1 cellular context compared by ENCODE assay signal in the genomic region with DNA sequence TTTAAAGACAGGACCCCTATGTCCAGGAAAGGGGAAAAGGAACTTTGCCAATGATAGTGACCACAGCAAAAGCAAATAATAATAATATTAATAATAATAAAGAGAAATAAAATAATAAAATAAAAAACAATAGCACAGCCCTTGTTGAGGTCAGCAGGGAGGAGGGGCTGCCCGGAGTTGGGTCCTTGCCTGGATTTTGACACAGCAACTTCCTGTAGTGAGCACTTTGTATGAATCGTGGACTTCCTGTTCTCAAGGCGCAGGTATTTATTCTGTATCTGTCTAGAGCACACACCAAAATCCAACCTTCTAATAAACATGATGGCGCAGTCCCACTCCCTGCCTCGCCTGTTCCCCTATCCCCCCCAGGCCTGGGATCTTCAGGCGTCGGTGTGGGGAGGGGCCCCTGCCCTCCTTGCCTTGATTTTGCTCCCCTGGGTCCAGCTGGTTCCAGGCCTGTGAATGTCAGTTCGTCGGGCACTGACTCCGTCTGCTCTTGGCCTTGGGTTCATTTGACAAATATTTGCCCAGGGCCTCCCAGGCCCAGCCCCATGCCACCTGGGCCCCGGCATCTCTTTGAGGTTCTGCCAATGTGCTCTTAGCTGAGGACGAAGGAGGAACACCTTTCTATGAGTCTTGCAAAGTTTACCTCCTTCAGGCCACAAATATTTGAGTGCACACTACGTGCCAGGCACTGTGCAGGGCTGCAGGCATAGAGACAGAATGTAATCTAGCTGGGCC.
TF ChIP-seq lines count a peak whose summit lies in the region.

No MANE protein-coding gene starts in this region.

TF ChIP-seq in IMR-90, 13 proteins besides CTCF, POLR2A, EP300 and RAD21:
- no peak for TF ChIP-seq BHLHE40 (IDR thresholded peaks at IDR 0.05; ENCODE audit: low read depth, low read length)
- no peak for TF ChIP-seq NFE2L2 (IDR thresholded peaks at IDR 0.05; ENCODE audit: low read depth, low read length)
- no peak for TF ChIP-seq SMC3 (IDR thresholded peaks at IDR 0.05; ENCODE audit: low read depth, low read length)
- no peak for TF ChIP-seq FOS (IDR thresholded peaks at IDR 0.05; ENCODE audit: low read depth, low read length)
- no peak for TF ChIP-seq RCOR1 (IDR thresholded peaks at IDR 0.05; ENCODE audit: insufficient replicate concordance, low read length)
- no peak for TF ChIP-seq MAFK (IDR thresholded peaks at IDR 0.05; ENCODE audit: low read depth, low read length)
- no peak for TF ChIP-seq MXI1 (IDR thresholded peaks at IDR 0.05; ENCODE audit: borderline replicate concordance, low read depth, low read length)
- TF ChIP-seq CEBPB (IDR thresholded peaks at IDR 0.05; ENCODE audit: low read depth, low read length): no peak
- TF ChIP-seq, protein P1, sequence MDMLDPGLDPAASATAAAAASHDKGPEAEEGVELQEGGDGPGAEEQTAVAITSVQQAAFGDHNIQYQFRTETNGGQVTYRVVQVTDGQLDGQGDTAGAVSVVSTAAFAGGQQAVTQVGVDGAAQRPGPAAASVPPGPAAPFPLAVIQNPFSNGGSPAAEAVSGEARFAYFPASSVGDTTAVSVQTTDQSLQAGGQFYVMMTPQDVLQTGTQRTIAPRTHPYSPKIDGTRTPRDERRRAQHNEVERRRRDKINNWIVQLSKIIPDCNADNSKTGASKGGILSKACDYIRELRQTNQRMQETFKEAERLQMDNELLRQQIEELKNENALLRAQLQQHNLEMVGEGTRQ (IDR thresholded peaks at IDR 0.05; ENCODE audit: low read depth, low read length): no peak
- no peak for TF ChIP-seq CHD1 (IDR thresholded peaks at IDR 0.05; ENCODE audit: low read depth, low read length)
- no peak for TF ChIP-seq MAZ (IDR thresholded peaks at IDR 0.05; ENCODE audit: borderline replicate concordance, low read depth, low read length)
- TF ChIP-seq RFX5 (IDR thresholded peaks at IDR 0.05; ENCODE audit: low read depth, low read length): no peak
- TF ChIP-seq, protein P2, sequence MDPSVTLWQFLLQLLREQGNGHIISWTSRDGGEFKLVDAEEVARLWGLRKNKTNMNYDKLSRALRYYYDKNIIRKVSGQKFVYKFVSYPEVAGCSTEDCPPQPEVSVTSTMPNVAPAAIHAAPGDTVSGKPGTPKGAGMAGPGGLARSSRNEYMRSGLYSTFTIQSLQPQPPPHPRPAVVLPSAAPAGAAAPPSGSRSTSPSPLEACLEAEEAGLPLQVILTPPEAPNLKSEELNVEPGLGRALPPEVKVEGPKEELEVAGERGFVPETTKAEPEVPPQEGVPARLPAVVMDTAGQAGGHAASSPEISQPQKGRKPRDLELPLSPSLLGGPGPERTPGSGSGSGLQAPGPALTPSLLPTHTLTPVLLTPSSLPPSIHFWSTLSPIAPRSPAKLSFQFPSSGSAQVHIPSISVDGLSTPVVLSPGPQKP (IDR thresholded peaks at IDR 0.05; ENCODE audit: borderline replicate concordance, low read depth, low read length): no peak
